22 cellular contexts compared by ENCODE assay signal in genomic region chr11:131491503-131491902, GRCh38.
DNase-seq lines count a peak whose midpoint lies in the region; ATAC-seq and TF ChIP-seq lines count a peak whose summit lies in the region.
"Had no signal": no experiment of that assay in that cellular context is flagged by ENCODE, and none has a peak within 500 bp of the region (broad histone marks: within the 10 kb centered on the region; RNA-seq: fewer than 3 reads in every experiment).

No MANE protein-coding gene starts in this region.

- no peak overlapping the region for H3K4me3 ChIP-seq in fibroblast of pulmonary artery (replicated peaks; ENCODE audit: low read depth, low read length)
- H3K4me3 ChIP-seq in skeletal muscle cell (ENCODE audit: low read depth, low read length), result no peak overlapping the region
- H3K4me3 ChIP-seq in lower leg skin (ENCODE audit: low read depth, poor library complexity, severe bottlenecking), result no peak overlapping the region
- H3K4me3 ChIP-seq: cardiac muscle cell, dorsolateral prefrontal cortex, SJCRH30, spleen, transverse colon had no signal

- TF ChIP-seq CTCF in RWPE1 (conservative IDR thresholded peaks at IDR 0.05; ENCODE audit: low read depth), result no peak
- no peak for TF ChIP-seq CTCF in fibroblast of pulmonary artery (IDR thresholded peaks at IDR 0.05; ENCODE audit: low read length, missing control alignments)
- no peak for TF ChIP-seq CTCF in lower leg skin (IDR thresholded peaks at IDR 0.05)

- DNase-seq in GM04503 (ENCODE audit: low read depth), result peak; percentile 21
- peak; percentile 22 for DNase-seq in RWPE1 (ENCODE audit: low spot score)
- DNase-seq in fibroblast of pulmonary artery (ENCODE audit: low read depth), result peak; percentile 7
- DNase-seq in skeletal muscle cell (ENCODE audit: low read depth), result peak; percentile 9
- DNase-seq in left colon, result no peak
- DNase-seq in lower leg skin (ENCODE audit: low spot score in 2 of 2), result no peak
- DNase-seq: activated CD4-positive, alpha-beta T cell treated with anti-CD3 and anti-CD28 coated beads, Interleukin-2, amount 10 ng/mL, durations not matched to agents 7 days and 5 days; activated naive CD8-positive, alpha-beta T cell treated with anti-CD3 and anti-CD28 coated beads, Interleukin-2, amount 10 ng/mL, durations not matched to agents 7 days and 5 days; BE2C; dorsolateral prefrontal cortex; NCI-H1694 treated with DMSO at 0.1 percent for 48 hours; NCI-H82; SJCRH30; spleen; stimulated activated CD4-positive, alpha-beta T cell treated with anti-CD3 and anti-CD28 coated beads, Interleukin-4, amount 100 ng/mL, for 24 hours; stimulated activated naive CD8-positive, alpha-beta T cell treated with anti-CD3 and anti-CD28 coated beads, Interleukin-15, amount 100 ng/mL, for 72 hours; T-helper 17 cell; transverse colon had no signal

- intact Hi-C loops in left colon (cut with DNase I, micrococcal nuclease) (no loop called here), lower leg skin (cut with DNase I; ENCODE audit: low total_unique reads) (no loop called here)

- H3K27ac ChIP-seq in RWPE1, result no peak overlapping the region
- H3K27ac ChIP-seq: cardiac muscle cell, SJCRH30, spleen, transverse colon had no signal

- 57 to 58% methylated on average over 4 of the region's 4 CpGs for WGBS in lower leg skin, 2 donors

- CTCF ChIA-PET in RWPE1 (lab: Yijun Ruan, JAX), result interaction anchor here (0.7 kb wide), 1 partner anchor 452 kb away, joined by 3 read pairs; no protein-coding TSS in a partner anchor

- TF ChIP-seq POLR2A in lower leg skin (IDR thresholded peaks at IDR 0.05), result no peak

- POLR2A ChIA-PET in RWPE1 (lab: Yijun Ruan, JAX; ENCODE audit: low non-redundant PET), result no interaction called here

- no peak for ATAC-seq in left colon
- ATAC-seq in HG02970 (IDR thresholded peaks at IDR 0.05; ENCODE audit: low FRiP score, unreplicated experiment), result no peak
- ATAC-seq: HCT116; HepG2; stimulated activated naive CD8-positive, alpha-beta T cell treated with anti-CD3 and anti-CD28 coated beads, Interleukin-15, amount 100 ng/mL, for 72 hours; T-helper 17 cell had no signal

Comparison
In these comparisons a context has a peak if more than half of its experiments do, and no peak if none do; other contexts are left out.
1. DNase-seq: peak in GM04503 (single experiment), RWPE1 (single experiment), fibroblast of pulmonary artery (single experiment) and skeletal muscle cell (single experiment); none in left colon (0 of 2) and lower leg skin (0 of 2).